18 cellular contexts compared by ENCODE assay signal in genomic region chr4:173005912-173006633, GRCh38.
A peak's percentile ranks its signal among the peaks of the same experiment; 100 is the strongest.
DNase-seq lines count a peak whose midpoint lies in the region; ATAC-seq and TF ChIP-seq lines count a peak whose summit lies in the region.
"Had no signal": no experiment of that assay in that cellular context is flagged by ENCODE, and none has a peak within 500 bp of the region (broad histone marks: within the 10 kb centered on the region; RNA-seq: fewer than 3 reads in every experiment).

No MANE protein-coding gene starts in this region.

- peak; percentile 48 for ATAC-seq in left lobe of liver
- ATAC-seq in HG03097 (IDR thresholded peaks at IDR 0.05; ENCODE audit: low FRiP score, unreplicated experiment): no peak
- no peak for ATAC-seq in GM21381 (IDR thresholded peaks at IDR 0.05; ENCODE audit: unreplicated experiment)
- ATAC-seq: activated naive CD8-positive, alpha-beta T cell treated with anti-CD3 and anti-CD28 coated beads, Interleukin-2, amount 50 U/mL, for 24 hours had no signal

- H3K27me3 ChIP-seq in tibial artery: no peaks in the 10 kb centered on the region
- H3K27me3 ChIP-seq: breast epithelium, neutrophil, Peyer's patch had no signal

- peak; percentile 18 for DNase-seq in NCI-H2171 treated with DMSO at 0.1 percent for 48 hours (lab: John Stamatoyannopoulos, UW)
- DNase-seq in NCI-H2171 (lab: John Stamatoyannopoulos, UW): no peak
- peak; percentile 68 for DNase-seq in NCI-H345 (lab: John Stamatoyannopoulos, UW)
- DNase-seq in left lobe of liver (ENCODE audit: low spot score): no peak
- peak in 1 of 2 donors; percentile 66 for DNase-seq in tibial artery
- DNase-seq in kidney glomerular epithelial cell (lab: John Stamatoyannopoulos, UW): no peak
- DNase-seq: activated CD4-positive, alpha-beta T cell treated with anti-CD3 and anti-CD28 coated beads, Interleukin-2, amount 50 U/mL, for 48 hours; activated effector memory CD4-positive, alpha-beta T cell treated with anti-CD3 and anti-CD28 coated beads, Interleukin-2, amount 50 U/mL, for 16 hours; activated naive CD8-positive, alpha-beta T cell treated with anti-CD3 and anti-CD28 coated beads, Interleukin-2, amount 50 U/mL, for 24 hours; left ventricle myocardium inferior; NCI-H2227 treated with DMSO at 0.1 percent for 48 hours; Peyer's patch; stimulated activated CD8-positive, alpha-beta memory T cell treated with anti-CD3 and anti-CD28 coated beads, Interleukin-4, amount 100 ng/mL, for 48 hours had no signal

- intact Hi-C loops in tibial artery (cut with DNase I; ENCODE audit: low total_unique reads): no loop called here

- H3K4me3 ChIP-seq in tibial artery: no peak overlapping the region
- H3K4me3 ChIP-seq: breast epithelium, left ventricle myocardium inferior, Peyer's patch, SK-N-MC had no signal

- H3K36me3 ChIP-seq in tibial artery: no peaks in the 10 kb centered on the region
- H3K36me3 ChIP-seq: breast epithelium, left ventricle myocardium inferior, neutrophil, Peyer's patch had no signal

- TF ChIP-seq CTCF in tibial artery (IDR thresholded peaks at IDR 0.05): no peak

- H3K4me1 ChIP-seq in tibial artery: peaks cover 0 to 18% (median 8%) of the 10 kb centered on the region in 4 donors
- H3K4me1 ChIP-seq: breast epithelium, left ventricle myocardium inferior had no signal

- H3K9me3 ChIP-seq in tibial artery: no peaks in the 10 kb centered on the region
- H3K9me3 ChIP-seq: breast epithelium, left ventricle myocardium inferior, neutrophil, Peyer's patch had no signal

- peak overlapping the region; percentile 8 to 61 for H3K27ac ChIP-seq in tibial artery
- H3K27ac ChIP-seq: breast epithelium, left ventricle myocardium inferior, neutrophil, SK-N-MC had no signal

Comparison
In these comparisons a context has a peak if more than half of its experiments do, and no peak if none do; other contexts are left out.
1. DNase-seq: peak in NCI-H2171 treated with DMSO at 0.1 percent for 48 hours (single experiment) and NCI-H345 (single experiment); none in NCI-H2171 (single experiment), left lobe of liver (single experiment) and kidney glomerular epithelial cell (single experiment).